Comparison of ENCODE assay signal across 37 cellular contexts in the genomic region with DNA sequence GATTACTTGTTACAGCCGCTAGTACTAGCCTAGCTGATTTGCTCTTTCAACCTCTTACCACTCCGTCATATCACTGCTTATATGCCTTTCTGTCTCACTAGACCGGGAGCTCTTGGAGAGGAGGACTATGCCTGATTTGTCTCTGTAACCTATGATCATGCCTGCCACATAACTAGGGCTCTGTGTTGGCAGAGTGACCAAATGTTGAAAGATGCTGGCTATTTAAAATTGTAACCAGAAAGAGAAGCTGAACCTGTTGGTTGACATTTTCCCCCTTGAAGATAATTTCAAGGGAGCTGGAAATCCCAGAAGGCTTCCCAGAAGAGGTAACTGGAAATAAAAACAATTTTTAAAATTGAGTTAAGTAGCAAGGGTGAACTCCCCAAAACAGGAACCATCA.
"Had no signal": no experiment of that assay in that cellular context is flagged by ENCODE, and none has a peak within 500 bp of the region (broad histone marks: within the 10 kb centered on the region; RNA-seq: fewer than 3 reads in every experiment).

No MANE protein-coding gene starts in this region.

- ATAC-seq: activated CD4-positive, alpha-beta T cell treated with anti-CD3 and anti-CD28 coated beads for 36 hours; activated CD4-positive, CD25-positive, alpha-beta regulatory T cell treated with anti-CD3 and anti-CD28 coated beads, Interleukin-2, amount 50 U/mL, for 24 hours; activated CD8-positive, alpha-beta memory T cell treated with anti-CD3 and anti-CD28 coated beads, Interleukin-2, amount 10 ng/mL, durations not matched to agents 7 days and 5 days; activated CD8-positive, alpha-beta T cell treated with anti-CD3 and anti-CD28 coated beads, Interleukin-2, amount 10 ng/mL, durations not matched to agents 7 days and 5 days; activated naive CD8-positive, alpha-beta T cell treated with anti-CD3 and anti-CD28 coated beads, Interleukin-2, amount 50 U/mL, for 24 hours had no signal

- H3K4me3 ChIP-seq: ascending aorta, cardiac muscle cell had no signal

- H3K36me3 ChIP-seq: ascending aorta, cardiac muscle cell had no signal

- H3K4me3 Mint-ChIP-seq: activated CD4-positive, alpha-beta memory T cell treated with anti-CD3 and anti-CD28 coated beads, Interleukin-2, amount 10 ng/mL, durations not matched to agents 7 days and 5 days; activated CD4-positive, alpha-beta T cell treated with anti-CD3 and anti-CD28 coated beads for 36 hours; activated CD4-positive, alpha-beta T cell treated with anti-CD3 and anti-CD28 coated beads, Interleukin-2, amount 10 ng/mL, durations not matched to agents 7 days and 5 days; activated CD8-positive, alpha-beta memory T cell treated with anti-CD3 and anti-CD28 coated beads, Interleukin-2, amount 10 ng/mL, durations not matched to agents 7 days and 5 days; activated CD8-positive, alpha-beta T cell treated with anti-CD3 and anti-CD28 coated beads, Interleukin-2, amount 10 ng/mL, durations not matched to agents 7 days and 5 days; activated naive CD4-positive, alpha-beta T cell treated with anti-CD3 and anti-CD28 coated beads, Interleukin-2, amount 10 ng/mL, durations not matched to agents 7 days and 5 days; activated naive CD4-positive, alpha-beta T cell treated with anti-CD3 and anti-CD28 coated beads, Interleukin-2, amount 50 U/mL, for 24 hours; activated naive CD8-positive, alpha-beta T cell; activated naive CD8-positive, alpha-beta T cell treated with anti-CD3 and anti-CD28 coated beads, Interleukin-2, amount 10 ng/mL, durations not matched to agents 7 days and 5 days; activated naive CD8-positive, alpha-beta T cell treated with anti-CD3 and anti-CD28 coated beads, Interleukin-2, amount 50 U/mL, for 24 hours; activated T-cell treated with anti-CD3 and anti-CD28 coated beads, Interleukin-2, amount 50 U/mL, for 24 hours; brain; central memory CD8-positive, alpha-beta T cell; T-helper 1 cell treated with Interleukin-12 subunit alpha and Interleukin-12 subunit beta and Interleukin-4 antibody, amounts not matched to agents 30 μg/mL and 1 μg/mL, for 36 hours; T-helper 2 cell treated with Interferon-gamma antibody and Interleukin-4, amounts not matched to agents 5 μg/mL and 100 μg/mL, for 36 hours had no signal

- H3K27ac Mint-ChIP-seq: activated CD4-positive, alpha-beta memory T cell treated with anti-CD3 and anti-CD28 coated beads, Interleukin-2, amount 10 ng/mL, durations not matched to agents 7 days and 5 days; activated CD4-positive, alpha-beta T cell treated with anti-CD3 and anti-CD28 coated beads for 36 hours; activated CD4-positive, alpha-beta T cell treated with anti-CD3 and anti-CD28 coated beads, Interleukin-2, amount 10 ng/mL, durations not matched to agents 7 days and 5 days; activated CD8-positive, alpha-beta memory T cell treated with anti-CD3 and anti-CD28 coated beads, Interleukin-2, amount 10 ng/mL, durations not matched to agents 7 days and 5 days; activated CD8-positive, alpha-beta T cell treated with anti-CD3 and anti-CD28 coated beads, Interleukin-2, amount 10 ng/mL, durations not matched to agents 7 days and 5 days; activated naive CD4-positive, alpha-beta T cell treated with anti-CD3 and anti-CD28 coated beads, Interleukin-2, amount 10 ng/mL, durations not matched to agents 7 days and 5 days; activated naive CD4-positive, alpha-beta T cell treated with anti-CD3 and anti-CD28 coated beads, Interleukin-2, amount 50 U/mL, for 24 hours; activated naive CD8-positive, alpha-beta T cell; activated naive CD8-positive, alpha-beta T cell treated with anti-CD3 and anti-CD28 coated beads, Interleukin-2, amount 10 ng/mL, durations not matched to agents 7 days and 5 days; activated naive CD8-positive, alpha-beta T cell treated with anti-CD3 and anti-CD28 coated beads, Interleukin-2, amount 50 U/mL, for 24 hours; activated T-cell treated with anti-CD3 and anti-CD28 coated beads, Interleukin-2, amount 50 U/mL, for 24 hours; activated T-helper 2 cell treated with anti-CD3 and anti-CD28 coated beads, Interferon-gamma antibody, Interleukin-2, Interleukin-4, amounts not matched to agents 10 μg/mL and 5 μg/mL and 100 μg/mL, durations not matched to agents 14 hours and 24 hours and 36 hours; T-helper 1 cell treated with Interleukin-12 subunit alpha and Interleukin-12 subunit beta and Interleukin-4 antibody, amounts not matched to agents 30 μg/mL and 1 μg/mL, for 36 hours; T-helper 2 cell treated with Interferon-gamma antibody and Interleukin-4, amounts not matched to agents 5 μg/mL and 100 μg/mL, for 36 hours had no signal

- H3K9me3 Mint-ChIP-seq: activated CD4-positive, alpha-beta memory T cell treated with anti-CD3 and anti-CD28 coated beads, Interleukin-2, amount 10 ng/mL, durations not matched to agents 7 days and 5 days; activated CD4-positive, alpha-beta T cell treated with anti-CD3 and anti-CD28 coated beads, Interleukin-2, amount 10 ng/mL, durations not matched to agents 7 days and 5 days; activated naive CD4-positive, alpha-beta T cell treated with anti-CD3 and anti-CD28 coated beads, Interleukin-2, amount 10 ng/mL, durations not matched to agents 7 days and 5 days; activated naive CD4-positive, alpha-beta T cell treated with anti-CD3 and anti-CD28 coated beads, Interleukin-2, amount 50 U/mL, for 24 hours; activated naive CD8-positive, alpha-beta T cell treated with anti-CD3 and anti-CD28 coated beads, Interleukin-2, amount 10 ng/mL, durations not matched to agents 7 days and 5 days; activated naive CD8-positive, alpha-beta T cell treated with anti-CD3 and anti-CD28 coated beads, Interleukin-2, amount 50 U/mL, for 24 hours; activated T-cell treated with anti-CD3 and anti-CD28 coated beads, Interleukin-2, amount 50 U/mL, for 24 hours; activated T-helper 2 cell treated with anti-CD3 and anti-CD28 coated beads, Interferon-gamma antibody, Interleukin-2, Interleukin-4, amounts not matched to agents 10 μg/mL and 5 μg/mL and 100 μg/mL, durations not matched to agents 14 hours and 24 hours and 36 hours; central memory CD8-positive, alpha-beta T cell; T-helper 1 cell treated with Interleukin-12 subunit alpha and Interleukin-12 subunit beta and Interleukin-4 antibody, amounts not matched to agents 30 μg/mL and 1 μg/mL, for 36 hours; T-helper 2 cell treated with Interferon-gamma antibody and Interleukin-4, amounts not matched to agents 5 μg/mL and 100 μg/mL, for 36 hours had no signal

- H3K27ac ChIP-seq: ascending aorta, cardiac muscle cell, VCaP had no signal

- H3K36me3 Mint-ChIP-seq: activated CD8-positive, alpha-beta memory T cell treated with anti-CD3 and anti-CD28 coated beads, Interleukin-2, amount 10 ng/mL, durations not matched to agents 7 days and 5 days; activated naive CD4-positive, alpha-beta T cell treated with anti-CD3 and anti-CD28 coated beads, Interleukin-2, amount 10 ng/mL, durations not matched to agents 7 days and 5 days; activated naive CD4-positive, alpha-beta T cell treated with anti-CD3 and anti-CD28 coated beads, Interleukin-2, amount 50 U/mL, for 24 hours; activated naive CD8-positive, alpha-beta T cell; activated naive CD8-positive, alpha-beta T cell treated with anti-CD3 and anti-CD28 coated beads, Interleukin-2, amount 10 ng/mL, durations not matched to agents 7 days and 5 days; brain had no signal

- H3K9me3 ChIP-seq: ascending aorta had no signal

- H3K4me1 ChIP-seq: ascending aorta had no signal

- DNase-seq: activated CD4-positive, alpha-beta memory T cell treated with anti-CD3 and anti-CD28 coated beads, Interleukin-2, amount 10 ng/mL, durations not matched to agents 7 days and 5 days; activated CD4-positive, alpha-beta T cell treated with anti-CD3 and anti-CD28 coated beads for 1 hour; activated CD4-positive, alpha-beta T cell treated with anti-CD3 and anti-CD28 coated beads for 36 hours; activated CD4-positive, alpha-beta T cell treated with anti-CD3 and anti-CD28 coated beads for 48 hours; activated CD4-positive, alpha-beta T cell treated with anti-CD3 and anti-CD28 coated beads, Interleukin-2, amount 10 ng/mL, durations not matched to agents 7 days and 5 days; activated CD4-positive, alpha-beta T cell treated with anti-CD3 and anti-CD28 coated beads, Interleukin-2, amount 50 U/mL, for 48 hours; activated CD4-positive, CD25-positive, alpha-beta regulatory T cell; activated CD8-positive, alpha-beta memory T cell treated with anti-CD3 and anti-CD28 coated beads for 24 hours; activated CD8-positive, alpha-beta memory T cell treated with anti-CD3 and anti-CD28 coated beads, Interleukin-2, amount 10 ng/mL, durations not matched to agents 7 days and 5 days; activated CD8-positive, alpha-beta memory T cell treated with anti-CD3 and anti-CD28 coated beads, Interleukin-2, amount 50 U/mL, for 48 hours; activated CD8-positive, alpha-beta T cell treated with anti-CD3 and anti-CD28 coated beads, Interleukin-2, amount 10 ng/mL, durations not matched to agents 7 days and 5 days; activated effector memory CD4-positive, alpha-beta T cell treated with Interleukin-2 at 50 U/mL for 16 hours; activated gamma-delta T cell; activated naive CD4-positive, alpha-beta T cell treated with anti-CD3 and anti-CD28 coated beads, Interleukin-2, amount 10 ng/mL, durations not matched to agents 7 days and 5 days; activated naive CD4-positive, alpha-beta T cell treated with Interleukin-2 at 50 U/mL for 16 hours; activated naive CD8-positive, alpha-beta T cell treated with anti-CD3 and anti-CD28 coated beads, Interleukin-2, amount 10 ng/mL, durations not matched to agents 7 days and 5 days; activated naive CD8-positive, alpha-beta T cell treated with anti-CD3 and anti-CD28 coated beads, Interleukin-2, amount 50 U/mL, for 24 hours; activated T-cell treated with anti-CD3 and anti-CD28 coated beads, Interleukin-2, amount 50 U/mL, for 24 hours; activated T-cell treated with anti-CD3 and anti-CD28 coated beads, Interleukin-2, amount 50 U/mL, for 48 hours; amygdala; anterior cingulate cortex; caudate nucleus; cerebellar nuclear complex; T-helper 1 cell; T-helper 2 cell; T-helper 9 cell had no signal

- H3K27me3 ChIP-seq: ascending aorta, cardiac muscle cell had no signal

- H3K4me1 Mint-ChIP-seq: activated CD4-positive, alpha-beta memory T cell treated with anti-CD3 and anti-CD28 coated beads, Interleukin-2, amount 10 ng/mL, durations not matched to agents 7 days and 5 days; activated CD4-positive, alpha-beta T cell treated with anti-CD3 and anti-CD28 coated beads for 36 hours; activated CD4-positive, alpha-beta T cell treated with anti-CD3 and anti-CD28 coated beads, Interleukin-2, amount 10 ng/mL, durations not matched to agents 7 days and 5 days; activated CD8-positive, alpha-beta memory T cell treated with anti-CD3 and anti-CD28 coated beads, Interleukin-2, amount 10 ng/mL, durations not matched to agents 7 days and 5 days; activated naive CD4-positive, alpha-beta T cell treated with anti-CD3 and anti-CD28 coated beads, Interleukin-2, amount 10 ng/mL, durations not matched to agents 7 days and 5 days; activated naive CD4-positive, alpha-beta T cell treated with anti-CD3 and anti-CD28 coated beads, Interleukin-2, amount 50 U/mL, for 24 hours; activated naive CD8-positive, alpha-beta T cell treated with anti-CD3 and anti-CD28 coated beads, Interleukin-2, amount 10 ng/mL, durations not matched to agents 7 days and 5 days; activated naive CD8-positive, alpha-beta T cell treated with anti-CD3 and anti-CD28 coated beads, Interleukin-2, amount 50 U/mL, for 24 hours; central memory CD8-positive, alpha-beta T cell had no signal
